8 cellular contexts compared by ENCODE assay signal in genomic region chr15:96337991-96338771, GRCh38. TPM values are rescaled to one million over a fixed set of nuclear protein-coding genes. Genes with fewer than 3 reads are reported as not detected.
DNase-seq lines count a peak whose midpoint lies in the region; ATAC-seq and TF ChIP-seq lines count a peak whose summit lies in the region.

No MANE protein-coding gene starts in this region.

- TF ChIP-seq POLR2A in uterus (IDR thresholded peaks at IDR 0.05), result no peak

- intact Hi-C loops in uterus (cut with DNase I; ENCODE audit: low total_unique reads), result no loop called here

- no peak for TF ChIP-seq EP300 in SK-N-SH (IDR thresholded peaks at IDR 0.05; ENCODE audit: borderline replicate concordance in 1 of 2, low read depth in 1 of 2, low read length in 1 of 2)

- no peak overlapping the region for H2AFZ ChIP-seq in SK-N-SH (ENCODE audit: low read depth)

- peaks cover 4% of the 10 kb centered on the region for H3F3A ChIP-seq in SK-N-SH (replicated peaks; ENCODE audit: insufficient read depth)

- CTCF ChIA-PET in SK-N-SH (lab: Yijun Ruan, JAX), result no interaction called here

- H3K27me3 ChIP-seq in SK-N-SH (ENCODE audit: insufficient read depth) (no peaks in the 10 kb centered on the region), muscle layer of colon (ENCODE audit: control insufficient read depth in 1 of 2, insufficient read depth in 2 of 2, low read length in 2 of 2) (no peaks in the 10 kb centered on the region), uterus (no peaks in the 10 kb centered on the region)

- no peak for TF ChIP-seq CTCF in SK-N-SH (IDR thresholded peaks at IDR 0.05)
- TF ChIP-seq CTCF in choroid plexus epithelial cell (conservative IDR thresholded peaks at IDR 0.05; ENCODE audit: low read depth, low read length), result no peak
- no peak for TF ChIP-seq CTCF in uterus (IDR thresholded peaks at IDR 0.05)

- peak overlapping the region; percentile 64; the same call in 1 of the 2 replicates for H3K4me2 ChIP-seq in SK-N-SH

- ATAC-seq in SK-N-SH treated with all-trans-retinoic acid at 6 μM for 48 hours, result no peak
- ATAC-seq in GM19452 (IDR thresholded peaks at IDR 0.05; ENCODE audit: unreplicated experiment), result no peak

- no peak for TF ChIP-seq RAD21 in SK-N-SH (IDR thresholded peaks at IDR 0.05; ENCODE audit: low read length)

- H3K36me3 ChIP-seq in SK-N-SH (replicated peaks in 1 of 2; ENCODE audit: control insufficient read depth in 1 of 2, insufficient read depth in 2 of 2, low read length in 1 of 2) (no peaks in the 10 kb centered on the region), muscle layer of colon (ENCODE audit: insufficient read depth, low read length) (peaks cover 34% of the 10 kb centered on the region), uterus (no peaks in the 10 kb centered on the region)

- H3K9me2 ChIP-seq in SK-N-SH, result no peaks in the 10 kb centered on the region

- H3K4me3 ChIP-seq in SK-N-SH (ENCODE audit: low read depth in 2 of 2, low read length in 1 of 2) (no peak overlapping the region), choroid plexus epithelial cell (ENCODE audit: low read depth, low read length) (peak overlapping the region; percentile 94), muscle layer of colon (ENCODE audit: low read depth in 1 of 2, low read length in 2 of 2) (peak overlapping the region; percentile 25 to 89), uterus (peak overlapping the region; percentile 84 to 90)

- no peak overlapping the region for H3K27ac ChIP-seq in SK-N-SH (ENCODE audit: low read depth in 2 of 2, low read length in 1 of 2)
- H3K27ac ChIP-seq in muscle layer of colon (ENCODE audit: low read depth, low read length), result peak overlapping the region; percentile 90
- peak overlapping the region; percentile 94 to 100 for H3K27ac ChIP-seq in uterus

- H3K9me3 ChIP-seq in SK-N-SH, result no peaks in the 10 kb centered on the region
- H3K9me3 ChIP-seq in muscle layer of colon (ENCODE audit: low read length), result no peaks in the 10 kb centered on the region
- H3K9me3 ChIP-seq in uterus, result no peaks in the 10 kb centered on the region

- peaks cover 21% of the 10 kb centered on the region for H3K79me2 ChIP-seq in SK-N-SH (ENCODE audit: insufficient read depth)

- POLR2A ChIA-PET in SK-N-SH (lab: Yijun Ruan, JAX), result no interaction called here

- no peak for DNase-seq in SK-N-SH
- peak; percentile 26 for DNase-seq in choroid plexus epithelial cell (ENCODE audit: low read depth)
- no peak for DNase-seq in uterus
- DNase-seq in occipital lobe (lab: John Stamatoyannopoulos, UW), result no peak
- DNase-seq in stimulated activated CD8-positive, alpha-beta memory T cell treated with anti-CD3 and anti-CD28 coated beads, Interleukin-4, amount 100 ng/mL, for 48 hours, result no peak

- H3K9ac ChIP-seq in SK-N-SH (no peak overlapping the region), muscle layer of colon (ENCODE audit: low read length) (peak overlapping the region; percentile 92)

- H4K20me1 ChIP-seq in SK-N-SH (ENCODE audit: insufficient read depth), result no peaks in the 10 kb centered on the region

- WGBS in SK-N-SH (ENCODE audit: low lambda C conversion rate), result 33% methylated on average over 5 of the region's 5 CpGs

- H3K4me1 ChIP-seq in SK-N-SH (ENCODE audit: control insufficient read depth in 1 of 2, insufficient read depth in 2 of 2, low read depth in 1 of 2, low read length in 1 of 2) (peaks cover 0 to 7% of the 10 kb centered on the region in 2 experiments; a peak in 2 of 4 replicates), muscle layer of colon (ENCODE audit: insufficient read depth, low read length) (peaks cover 19% of the 10 kb centered on the region), uterus (no peaks in the 10 kb centered on the region)

TF ChIP-seq in SK-N-SH, 30 proteins besides CTCF, POLR2A, EP300 and RAD21:
- no peak for TF ChIP-seq RXRA (IDR thresholded peaks at IDR 0.05; ENCODE audit: borderline replicate concordance, low read depth)
- TF ChIP-seq NFIC (IDR thresholded peaks at IDR 0.05; ENCODE audit: borderline replicate concordance), result no peak
- no peak for TF ChIP-seq NRF1 (IDR thresholded peaks at IDR 0.05; ENCODE audit: low read depth, low read length)
- TF ChIP-seq TAF1 (IDR thresholded peaks at IDR 0.05; ENCODE audit: borderline replicate concordance, low read depth, low read length), result no peak
- no peak for TF ChIP-seq SIN3A (IDR thresholded peaks at IDR 0.05; ENCODE audit: borderline replicate concordance, low read depth, low read length)
- no peak for TF ChIP-seq YY1 (IDR thresholded peaks at IDR 0.05; ENCODE audit: low read depth)
- no peak for TF ChIP-seq ELF1 (IDR thresholded peaks at IDR 0.05)
- no peak for TF ChIP-seq FOXJ3 (CRISPR knock-in tag; IDR thresholded peaks at IDR 0.05)
- no peak for TF ChIP-seq USF2 (IDR thresholded peaks at IDR 0.05; ENCODE audit: borderline replicate concordance, low read depth, low read length)
- TF ChIP-seq TEAD4 (IDR thresholded peaks at IDR 0.05; ENCODE audit: borderline replicate concordance, insufficient read depth), result no peak
- TF ChIP-seq RCOR1 (IDR thresholded peaks at IDR 0.05; ENCODE audit: low read length), result no peak
- no peak for TF ChIP-seq GABPA (IDR thresholded peaks at IDR 0.05; ENCODE audit: low read depth)
TF ChIP-seq in SK-N-SH: peak in this region for 0.

TF ChIP-seq in SK-N-SH treated with all-trans-retinoic acid at 6 μM for 48 hours, 23 proteins besides CTCF, POLR2A, EP300 and RAD21 (continues in another document):
- no peak for TF ChIP-seq ZFP30 (CRISPR knock-in tag; IDR thresholded peaks at IDR 0.05)
- TF ChIP-seq PPARA (CRISPR knock-in tag; IDR thresholded peaks at IDR 0.05; ENCODE audit: borderline replicate concordance), result no peak
- TF ChIP-seq CREB5 (CRISPR knock-in tag; IDR thresholded peaks at IDR 0.05; ENCODE audit: low read depth), result no peak
- TF ChIP-seq ZNF70 (CRISPR knock-in tag; IDR thresholded peaks at IDR 0.05), result no peak
- TF ChIP-seq ZNF565 (CRISPR knock-in tag; conservative IDR thresholded peaks at IDR 0.05; ENCODE audit: low read depth), result no peak
- no peak for TF ChIP-seq SNAI2 (CRISPR knock-in tag; IDR thresholded peaks at IDR 0.05)
- TF ChIP-seq POU6F1 (CRISPR knock-in tag; IDR thresholded peaks at IDR 0.05; ENCODE audit: borderline replicate concordance, low read depth), result no peak
- TF ChIP-seq TCF4 (CRISPR knock-in tag; IDR thresholded peaks at IDR 0.05; ENCODE audit: borderline replicate concordance), result no peak
- no peak for TF ChIP-seq ZNF8 (CRISPR knock-in tag; IDR thresholded peaks at IDR 0.05)
- no peak for TF ChIP-seq OSR1 (CRISPR knock-in tag; IDR thresholded peaks at IDR 0.05)
- no peak for TF ChIP-seq TOX (CRISPR knock-in tag; IDR thresholded peaks at IDR 0.05; ENCODE audit: borderline replicate concordance)
- no peak for TF ChIP-seq CSRNP3 (CRISPR knock-in tag; IDR thresholded peaks at IDR 0.05)

RNA-seq across cellular contexts. Expression of gene NR2F2, which starts 7.7 kb away (rescaled TPM):
- polyA plus RNA-seq in SK-N-SH (2012; rRNA removed), result 2.8 and 3.9 TPM in 2 replicates
- polyA plus RNA-seq in SK-N-SH (2012; cell fraction: cytosol; rRNA removed), result 2.8 and 3.7 TPM in 2 replicates
- 3.8 and 5.0 TPM in 2 replicates for polyA plus RNA-seq in SK-N-SH (2012; cell fraction: nucleus; rRNA removed)
- 100 to 1,000 TPM in 1 of 4 donors, 10 to 100 TPM in 3; 23.6 to 255 (median 51.9) TPM for total RNA-seq in uterus
- total RNA-seq in occipital lobe, result 4.1 TPM

Comparison
In these comparisons a context has a peak if more than half of its experiments do, and no peak if none do; other contexts are left out.
1. H3K27ac ChIP-seq: peak in muscle layer of colon (single experiment) and uterus (2 of 2); none in SK-N-SH (0 of 2).
2. H3K4me3 ChIP-seq: peak in choroid plexus epithelial cell (single experiment), muscle layer of colon (2 of 2) and uterus (2 of 2); none in SK-N-SH (0 of 2).